In the genomic region with DNA sequence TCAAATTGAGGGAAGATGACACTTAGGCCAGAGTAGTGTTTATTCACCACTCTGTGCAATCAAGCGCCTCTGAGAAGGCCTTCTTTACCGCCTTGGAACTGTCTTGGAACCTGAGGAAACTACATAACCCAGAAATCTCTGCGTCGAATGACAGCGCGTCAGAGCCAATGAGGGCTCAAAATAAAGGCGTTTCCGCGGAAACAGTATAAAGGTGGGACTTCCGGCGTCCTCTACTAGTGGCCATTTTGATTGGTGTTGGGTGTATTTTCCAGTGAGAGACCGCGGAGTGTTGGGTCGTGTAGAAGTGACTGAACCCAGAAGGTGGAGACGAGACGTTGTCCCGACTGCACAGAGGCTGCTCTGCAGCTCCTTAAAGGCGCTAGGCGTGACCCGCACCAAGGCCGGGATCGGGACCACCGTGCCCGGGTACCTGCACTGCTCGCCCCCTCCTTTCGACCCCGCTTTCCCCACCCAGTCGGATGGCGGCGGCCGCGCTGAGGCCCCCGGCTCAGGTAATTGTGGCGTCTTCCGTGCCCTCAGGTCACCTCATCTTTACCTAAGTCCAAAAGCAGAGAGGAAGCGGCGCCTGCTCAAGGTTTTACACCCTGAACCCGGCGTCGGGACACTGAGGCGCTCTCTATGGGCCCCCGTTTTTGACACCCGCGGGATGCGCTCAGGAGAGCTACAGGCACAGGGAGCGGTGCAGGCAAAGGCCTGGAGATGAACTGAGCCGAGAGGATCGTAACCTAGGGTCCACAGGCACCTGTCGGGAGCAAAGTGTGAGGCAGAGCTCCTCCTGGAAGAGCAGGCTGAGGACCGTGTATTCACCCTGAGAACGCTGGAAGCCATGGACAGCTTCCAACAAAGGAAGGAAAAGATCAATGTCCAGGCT, we compare ENCODE assay signal across 8 cellular contexts. TPM values are rescaled to one million over a fixed set of nuclear protein-coding genes. Genes with fewer than 3 reads are reported as not detected.
DNase-seq lines count a peak whose midpoint lies in the region; FAIRE-seq lines count a peak whose summit lies in the region.

A gene (plus strand): TSS at position 236 of the 892 bp plus-strand sequence. CDS start 244 bp downstream, at position 480.

- DNase-seq in GDM1 (lab: John Stamatoyannopoulos, UW) (peak; percentile 78), HAP-1 (ENCODE audit: low spot score in 2 of 2) (peak; percentile 86 to 88), MG63 (peak; percentile 84), SIG-M5 (lab: John Stamatoyannopoulos, UW) (peak; percentile 36), frontal cortex (ENCODE audit: low spot score in 2 of 2) (peak; percentile 87 to 92), stromal cell of bone marrow (ENCODE audit: low read depth) (peak; percentile 91)
- peak; percentile 20 to 64 (median 52) for DNase-seq in activated naive CD4-positive, alpha-beta T cell (lab: John Stamatoyannopoulos, UW)

- in situ Hi-C loops in HAP-1 (cut with MboI; ENCODE audit: low sequenced_read_pairs) = no loop called here

- H3K27me3 ChIP-seq in HAP-1 (ENCODE audit: low read depth) (no peaks in the 10 kb centered on the region), MG63 (no peaks in the 10 kb centered on the region), neuron (ENCODE audit: insufficient read depth, low read length) (no peaks in the 10 kb centered on the region)

- H2AFZ ChIP-seq in neuron (ENCODE audit: low read depth, low read length) = peak within 1 kb of the TSS; percentile 92

- H3K9me3 ChIP-seq in HAP-1 (peaks cover 20% of the 10 kb centered on the region), MG63 (peaks cover 31% of the 10 kb centered on the region), neuron (ENCODE audit: low read length) (peaks cover 27% of the 10 kb centered on the region)

- H3K4me1 ChIP-seq in HAP-1 (no peaks in the 10 kb centered on the region), neuron (ENCODE audit: insufficient read depth, low read length) (peaks cover 10% of the 10 kb centered on the region)

- peaks cover 20% of the 10 kb centered on the region for H3K36me3 ChIP-seq in HAP-1 (replicated peaks)
- peaks cover 42% of the 10 kb centered on the region for H3K36me3 ChIP-seq in MG63
- H3K36me3 ChIP-seq in neuron (ENCODE audit: insufficient read depth, low read length) = peaks cover 38% of the 10 kb centered on the region

- peak; percentile 90 for FAIRE-seq in frontal cortex (lab: Jason Lieb, UNC)

- peak within 1 kb of the TSS; percentile 81 for H3K4me3 ChIP-seq in HAP-1
- peak within 1 kb of the TSS; percentile 87 for H3K4me3 ChIP-seq in MG63
- H3K4me3 ChIP-seq in neuron (ENCODE audit: low read length) = peak within 1 kb of the TSS; percentile 91

RNA-seq across cellular contexts. Expression of the gene that starts here (rescaled TPM):
- total RNA-seq in MG63 (2014; rRNA removed; shearing (Covaris generic); ENCODE audit: low replicate concordance) = 7.7 and 10.0 TPM in 2 replicates
- total RNA-seq in frontal cortex = 53.4 TPM

Comparison
In these comparisons a context has a peak if more than half of its experiments do, and no peak if none do; other contexts are left out.
1. Peak in every context shown above with its lines: DNase-seq and H3K4me3 ChIP-seq.
2. DNase-seq: peak in every context shown above with its lines; median percentile 91 in stromal cell of bone marrow; 90 in frontal cortex; 87 in HAP-1; 84 in MG63; 78 in GDM1; 52 in activated naive CD4-positive, alpha-beta T cell; 36 in SIG-M5.